1 cellular context compared by ENCODE assay signal in genomic region chr11:104763930-104764717, GRCh38.
TF ChIP-seq lines count a peak whose summit lies in the region.

No MANE protein-coding gene starts in this region.

TF ChIP-seq in H1, 55 proteins besides CTCF, POLR2A, EP300 and RAD21 (continued from another document):
- no peak for TF ChIP-seq CBX8 (IDR thresholded peaks at IDR 0.05; ENCODE audit: borderline replicate concordance, low read depth, low read length)
- TF ChIP-seq CEBPB (IDR thresholded peaks at IDR 0.05; ENCODE audit: low read depth, low read length): no peak
- no peak for TF ChIP-seq TAF7 (optimal IDR thresholded peaks at IDR 0.05; ENCODE audit: borderline replicate concordance, low read depth, low read length)
- TF ChIP-seq BCL11A (IDR thresholded peaks at IDR 0.05; ENCODE audit: low read depth in 2 of 2, low read length in 2 of 2): no peak
- no peak for TF ChIP-seq CHD7 (IDR thresholded peaks at IDR 0.05; ENCODE audit: insufficient replicate concordance, low read length)
- no peak for TF ChIP-seq RFX5 (IDR thresholded peaks at IDR 0.05; ENCODE audit: borderline replicate concordance, low read depth, low read length)
- no peak for TF ChIP-seq BACH1 (IDR thresholded peaks at IDR 0.05; ENCODE audit: low read length)
- no peak for TF ChIP-seq USF2 (IDR thresholded peaks at IDR 0.05; ENCODE audit: low read length)
- TF ChIP-seq SRF (IDR thresholded peaks at IDR 0.05; ENCODE audit: low read depth, low read length): no peak
- no peak for TF ChIP-seq MAFK (IDR thresholded peaks at IDR 0.05; ENCODE audit: low read depth, low read length)
- no peak for TF ChIP-seq SUZ12 (IDR thresholded peaks at IDR 0.05; ENCODE audit: low read length)
- no peak for TF ChIP-seq SP1 (IDR thresholded peaks at IDR 0.05; ENCODE audit: low read depth, low read length)
- TF ChIP-seq GABPA (IDR thresholded peaks at IDR 0.05; ENCODE audit: borderline replicate concordance, insufficient read depth, low read length): no peak
- TF ChIP-seq HDAC2 (IDR thresholded peaks at IDR 0.05; ENCODE audit: borderline replicate concordance in 1 of 2, low read depth in 2 of 2, low read length in 2 of 2): no peak
- TF ChIP-seq TBP (IDR thresholded peaks at IDR 0.05; ENCODE audit: low read depth, low read length): no peak
- no peak for TF ChIP-seq ATF3 (IDR thresholded peaks at IDR 0.05; ENCODE audit: insufficient read depth, low read depth, low read length)
- no peak for TF ChIP-seq NRF1 (IDR thresholded peaks at IDR 0.05; ENCODE audit: low read depth, low read length)
